Comparison of ENCODE assay signal across 18 cellular contexts in genomic region chr5:133472829-133473228, GRCh38.
"Had no signal": no experiment of that assay in that cellular context is flagged by ENCODE, and none has a peak within 500 bp of the region (broad histone marks: within the 10 kb centered on the region; RNA-seq: fewer than 3 reads in every experiment).

No MANE protein-coding gene starts in this region.

- H3K4me3 ChIP-seq: cardiac muscle cell, PC-9 had no signal

- ATAC-seq: activated CD4-positive, CD25-positive, alpha-beta regulatory T cell treated with anti-CD3 and anti-CD28 coated beads, Interleukin-2, amount 50 U/mL, for 24 hours; activated CD8-positive, alpha-beta memory T cell treated with anti-CD3 and anti-CD28 coated beads, Interleukin-2, amount 10 ng/mL, durations not matched to agents 7 days and 5 days had no signal

- DNase-seq: activated CD4-positive, alpha-beta T cell treated with anti-CD3 and anti-CD28 coated beads for 48 hours; activated CD4-positive, alpha-beta T cell treated with anti-CD3 and anti-CD28 coated beads, Interleukin-2, amount 50 U/mL, for 4 hours; activated CD8-positive, alpha-beta memory T cell treated with anti-CD3 and anti-CD28 coated beads, Interleukin-2, amount 10 ng/mL, durations not matched to agents 7 days and 5 days; activated effector memory CD4-positive, alpha-beta T cell treated with Interleukin-2 at 50 U/mL for 16 hours; activated naive CD4-positive, alpha-beta T cell; activated T-cell treated with anti-CD3 and anti-CD28 coated beads, Interleukin-2, amount 50 U/mL, for 24 hours; aorta; NCI-H1092; NCI-H1417; NCI-H1694; NCI-H2029; NCI-H2107; NCI-H510A treated with DMSO at 0.1 percent for 48 hours; PC-9; SHP77 treated with DMSO at 0.1 percent for 48 hours had no signal

- H3K27ac ChIP-seq: cardiac muscle cell, KMS-11, PC-9 had no signal
